ENCODE assay signal across 9 cellular contexts in the genomic region with DNA sequence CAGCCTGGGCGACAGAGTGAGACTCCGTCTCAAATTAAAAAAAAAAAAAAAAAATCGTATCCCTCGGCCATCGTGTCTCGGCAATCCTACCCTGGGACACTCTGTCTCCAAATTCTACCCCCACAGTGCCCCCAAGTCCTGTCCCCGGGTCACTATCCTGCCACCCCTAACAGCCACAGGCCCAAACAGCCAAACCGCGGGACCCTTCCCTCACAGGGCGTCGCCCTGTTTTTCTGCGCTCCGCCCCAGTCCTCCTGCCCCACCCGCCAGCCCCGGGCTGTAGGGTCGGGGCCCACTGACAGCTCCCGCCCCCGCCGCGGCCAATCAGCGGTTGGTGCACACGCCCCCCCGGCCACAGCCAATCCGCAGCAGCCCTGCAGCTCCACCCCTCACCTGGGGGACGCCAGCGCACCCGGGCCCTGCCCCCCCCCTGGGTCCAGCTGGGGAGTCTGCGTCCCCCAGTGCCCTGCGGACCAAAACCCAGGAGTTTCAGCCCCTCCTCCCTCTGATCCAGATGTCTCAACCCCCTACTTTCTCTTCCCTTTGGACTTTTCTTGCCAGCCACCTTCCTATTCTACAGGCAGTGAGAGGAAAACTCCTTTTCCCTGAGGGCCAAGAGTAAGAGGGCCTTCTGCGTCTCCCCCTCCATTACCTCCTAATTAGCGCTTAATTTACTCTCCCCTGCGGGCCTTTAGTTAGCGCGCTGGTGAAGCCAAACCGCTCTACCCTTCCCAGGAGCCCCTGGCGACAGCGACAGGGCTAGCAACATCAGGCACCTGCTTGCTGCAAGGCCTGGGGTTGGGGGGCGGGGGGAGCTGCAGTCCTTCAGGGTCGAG. TPM values are rescaled to one million over a fixed set of nuclear protein-coding genes. Genes with fewer than 3 reads are reported as not detected.
DNase-seq lines count a peak whose midpoint lies in the region; ATAC-seq, FAIRE-seq and TF ChIP-seq lines count a peak whose summit lies in the region.
"Had no signal": no experiment of that assay in that cellular context is flagged by ENCODE, and none has a peak within 500 bp of the region (broad histone marks: within the 10 kb centered on the region; RNA-seq: fewer than 3 reads in every experiment).

No MANE protein-coding gene starts in this region.

- H3K9me3 Mint-ChIP-seq in naive thymus-derived CD8-positive, alpha-beta T cell = peaks cover 0 to 1% (median 0%) of the 10 kb centered on the region in 9 donors

- peak overlapping the region; percentile 77 to 89 (median 82) for H3K4me3 Mint-ChIP-seq in naive thymus-derived CD8-positive, alpha-beta T cell

- H3K79me2 ChIP-seq in OCI-LY1 (ENCODE audit: insufficient read depth, low read length) = no peaks in the 10 kb centered on the region

- no peak overlapping the region for H3K27ac ChIP-seq in HL-60 (replicated peaks)
- H3K27ac ChIP-seq in OCI-LY1 (ENCODE audit: low read depth, low read length, poor library complexity, severe bottlenecking) = no peak overlapping the region
- peak overlapping the region; percentile 37 for H3K27ac ChIP-seq in subcutaneous abdominal adipose tissue (ENCODE audit: low read depth, low read length)

- H3K36me3 Mint-ChIP-seq in naive thymus-derived CD8-positive, alpha-beta T cell = peaks cover 0 to 2% (median 0%) of the 10 kb centered on the region in 3 donors

- H3K4me2 ChIP-seq in OCI-LY1 (ENCODE audit: low read length) = peak overlapping the region; percentile 92

- no peaks in the 10 kb centered on the region for H3F3A ChIP-seq in OCI-LY1 (ENCODE audit: insufficient read depth, low read length)

- H3K36me3 ChIP-seq in OCI-LY1 (ENCODE audit: insufficient read depth, low read length) (no peaks in the 10 kb centered on the region), subcutaneous abdominal adipose tissue (ENCODE audit: control insufficient read depth in 5 of 5, insufficient read depth in 5 of 5, low read length in 5 of 5) (peaks cover 0 to 6% (median 0%) of the 10 kb centered on the region in 5 donors)

- no peaks in the 10 kb centered on the region for H3K9me2 ChIP-seq in OCI-LY1 (ENCODE audit: low read depth, low read length)

- H3K27ac Mint-ChIP-seq in naive thymus-derived CD8-positive, alpha-beta T cell = peak overlapping the region in 9 of 10 donors; percentile 43 to 92 (median 80)

- peak; percentile 79 for FAIRE-seq in GM12892 (lab: Jason Lieb, UNC)
- FAIRE-seq: islet of Langerhans had no signal

- no peak overlapping the region for H2AFZ ChIP-seq in OCI-LY1 (ENCODE audit: low read length)

- H3K27me3 Mint-ChIP-seq in naive thymus-derived CD8-positive, alpha-beta T cell = no peaks in the 10 kb centered on the region

- H3K4me1 Mint-ChIP-seq in naive thymus-derived CD8-positive, alpha-beta T cell = peaks cover 22 to 42% (median 29%) of the 10 kb centered on the region in 4 donors

- H3K4me1 ChIP-seq in OCI-LY1 (ENCODE audit: insufficient read depth, low read length, severe bottlenecking) = peaks cover 21% of the 10 kb centered on the region
- H3K4me1 ChIP-seq in subcutaneous abdominal adipose tissue (ENCODE audit: control insufficient read depth in 5 of 5, insufficient read depth in 5 of 5, low read length in 5 of 5) = peaks cover 0 to 25% (median 23%) of the 10 kb centered on the region in 5 donors

- POLR2A ChIA-PET in naive thymus-derived CD8-positive, alpha-beta T cell (lab: Charles Lee) = interaction anchor here (0.6 to 3.1 kb wide), 5 partner anchors 17 to 315 kb away, joined by 3 to 16 read pairs (median 5); a partner anchor contains a TSS

- peak; percentile 69 for ATAC-seq in naive thymus-derived CD8-positive, alpha-beta T cell

- H3K9ac ChIP-seq in OCI-LY1 (ENCODE audit: low read length) (no peak overlapping the region; the same call in 1 of the 2 replicates), subcutaneous abdominal adipose tissue (ENCODE audit: low read length in 5 of 5) (peak overlapping the region in 2 of 5 donors; percentile 45 to 66)

- no peaks in the 10 kb centered on the region for H4K20me1 ChIP-seq in OCI-LY1 (ENCODE audit: insufficient read depth, low read length)

- TF ChIP-seq POLR2A in GM12892 (IDR thresholded peaks at IDR 0.05; ENCODE audit: low read depth, low read length) = no peak

- H3K9me3 ChIP-seq in OCI-LY1 (ENCODE audit: low read length) (no peaks in the 10 kb centered on the region), subcutaneous abdominal adipose tissue (ENCODE audit: control insufficient read depth in 5 of 5, low read length in 5 of 5) (no peaks in the 10 kb centered on the region)

- DNase-seq in GM12892 (ENCODE audit: insufficient read length) (peak; percentile 97), HL-60 (ENCODE audit: low read depth in 1 of 2, low spot score in 1 of 2) (no peak), fibroblast of pulmonary artery (ENCODE audit: low read depth) (peak; percentile 58), NCI-H446 treated with DMSO at 0.1 percent for 48 hours (lab: John Stamatoyannopoulos, UW) (no peak)
- DNase-seq in activated effector memory CD4-positive, alpha-beta T cell treated with Interleukin-2 at 50 U/mL for 16 hours = peak; percentile 49
- peak; percentile 37 to 75 (median 54) for DNase-seq in naive thymus-derived CD8-positive, alpha-beta T cell

- TF ChIP-seq CTCF in HL-60 (IDR thresholded peaks at IDR 0.05; ENCODE audit: insufficient read depth, low read length) (no peak), OCI-LY1 (IDR thresholded peaks at IDR 0.05; ENCODE audit: low read length) (no peak), fibroblast of pulmonary artery (IDR thresholded peaks at IDR 0.05; ENCODE audit: low read length, missing control alignments) (no peak)

- H3K4me3 ChIP-seq in HL-60 (replicated peaks; ENCODE audit: insufficient read depth, low read length) (peak overlapping the region; percentile 11; the same call in 1 of the 2 replicates), OCI-LY1 (ENCODE audit: low read depth, low read length, poor library complexity, severe bottlenecking) (peak overlapping the region; percentile 81), fibroblast of pulmonary artery (replicated peaks; ENCODE audit: low read depth, low read length) (peak overlapping the region; percentile 71), subcutaneous abdominal adipose tissue (ENCODE audit: low read depth in 1 of 5, low read length in 5 of 5) (peak overlapping the region; percentile 57 to 71 (median 68))

- H3K27me3 ChIP-seq in HL-60 (ENCODE audit: insufficient read depth, poor library complexity, severe bottlenecking) (no peaks in the 10 kb centered on the region), OCI-LY1 (ENCODE audit: insufficient read depth, low read length) (no peaks in the 10 kb centered on the region), subcutaneous abdominal adipose tissue (ENCODE audit: control insufficient read depth in 5 of 5, insufficient read depth in 4 of 5, low read length in 5 of 5) (no peaks in the 10 kb centered on the region)

RNA-seq across cellular contexts. Expression of a gene that starts 1.5 kb away (rescaled TPM):
- 29.2 TPM for polyA plus RNA-seq in GM12892 (2012; ENCODE audit: missing spikeins)
- 10 to 100 TPM; 24.3 to 27.2 TPM for total RNA-seq in naive thymus-derived CD8-positive, alpha-beta T cell
- 10 to 100 TPM; 18.9 to 26.0 (median 21.9) TPM for polyA plus RNA-seq in naive thymus-derived CD8-positive, alpha-beta T cell

RNA-seq across cellular contexts. Expression of a gene that starts 24.0 kb away (rescaled TPM):
- 6.3 TPM for polyA plus RNA-seq in GM12892 (2012; ENCODE audit: missing spikeins)
- 1 to 10 TPM in 1 of 2 experiments, under 1 TPM in 1; 0.62 to 1.1 TPM for total RNA-seq in naive thymus-derived CD8-positive, alpha-beta T cell
- 1 to 10 TPM in 1 of 3 donors, under 1 TPM in 1, not detected in 1; 0.83 to 1.7 TPM for polyA plus RNA-seq in naive thymus-derived CD8-positive, alpha-beta T cell

RNA-seq across cellular contexts. Expression of a gene that starts 56.1 kb away (rescaled TPM):
- 2.3 TPM for polyA plus RNA-seq in GM12892 (2012; ENCODE audit: missing spikeins)
- 1 to 10 TPM; 4.1 to 6.6 TPM for total RNA-seq in naive thymus-derived CD8-positive, alpha-beta T cell
- 1 to 10 TPM; 7.4 to 8.5 (median 8.1) TPM for polyA plus RNA-seq in naive thymus-derived CD8-positive, alpha-beta T cell

RNA-seq across cellular contexts. Expression of a gene that starts 57.0 kb away (rescaled TPM):
- not detected for polyA plus RNA-seq in GM12892 (2012; ENCODE audit: missing spikeins)
- total RNA-seq in naive thymus-derived CD8-positive, alpha-beta T cell = not detected
- not detected for polyA plus RNA-seq in naive thymus-derived CD8-positive, alpha-beta T cell

RNA-seq across cellular contexts. Expression of a gene that starts 59.9 kb away (rescaled TPM):
- polyA plus RNA-seq in GM12892 (2012; ENCODE audit: missing spikeins) = not detected
- not detected for total RNA-seq in naive thymus-derived CD8-positive, alpha-beta T cell
- polyA plus RNA-seq in naive thymus-derived CD8-positive, alpha-beta T cell = not detected

Comparison
In these comparisons a context has a peak if more than half of its experiments do, and no peak if none do; other contexts are left out.
1. DNase-seq: peak in GM12892 (single experiment), activated effector memory CD4-positive, alpha-beta T cell treated with Interleukin-2 at 50 U/mL for 16 hours (single experiment), fibroblast of pulmonary artery (single experiment) and naive thymus-derived CD8-positive, alpha-beta T cell (10 of 10); none in HL-60 (0 of 2) and NCI-H446 treated with DMSO at 0.1 percent for 48 hours (single experiment).
2. H3K4me3 ChIP-seq: peak in every context shown above with its lines; median percentile 81 in OCI-LY1; 71 in fibroblast of pulmonary artery; 68 in subcutaneous abdominal adipose tissue; 11 in HL-60.